Comparison of ENCODE assay signal across 21 cellular contexts in the genomic region with DNA sequence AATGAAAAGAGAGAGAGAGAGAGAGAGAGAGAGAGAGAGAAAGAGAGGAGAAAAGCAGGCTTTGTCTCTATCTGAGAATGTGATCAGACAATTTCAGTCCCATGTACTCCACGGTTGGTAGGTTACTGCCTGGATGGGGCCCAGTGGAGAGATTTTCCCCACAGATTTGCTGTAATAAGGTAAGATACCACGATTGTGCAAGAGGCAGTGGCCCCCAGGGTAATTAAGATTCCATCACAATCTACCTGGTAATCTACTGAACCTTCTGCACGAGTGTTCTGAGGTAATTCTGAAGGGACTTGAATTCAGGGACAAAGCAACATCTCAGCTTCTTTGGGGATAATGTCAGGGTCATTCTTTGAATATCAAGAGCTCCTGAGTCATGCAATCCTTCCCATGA.
"Had no signal": no experiment of that assay in that cellular context is flagged by ENCODE, and none has a peak within 500 bp of the region (broad histone marks: within the 10 kb centered on the region; RNA-seq: fewer than 3 reads in every experiment).

No MANE protein-coding gene starts in this region.

- H3K27me3 ChIP-seq: foreskin keratinocyte, left lung had no signal

- H3K36me3 ChIP-seq: esophagus muscularis mucosa, gastroesophageal sphincter, heart left ventricle, left lung, lower lobe of right lung had no signal

- H3K9me3 ChIP-seq: esophagus muscularis mucosa, gastroesophageal sphincter, heart left ventricle, left lung, lower lobe of right lung, mucosa of descending colon had no signal

- H3K4me3 ChIP-seq: coronary artery, dorsolateral prefrontal cortex, esophagus muscularis mucosa, gastroesophageal sphincter, heart left ventricle, left lung, lower lobe of right lung, mucosa of descending colon had no signal

- H3K27ac ChIP-seq: coronary artery, dorsolateral prefrontal cortex, esophagus muscularis mucosa, foreskin keratinocyte, gastroesophageal sphincter, heart left ventricle, left lung, lower lobe of right lung had no signal

- FAIRE-seq: colon, endothelial cell of umbilical vein, frontal cortex, islet of Langerhans, keratinocyte had no signal

- ATAC-seq: foreskin keratinocyte, gastroesophageal sphincter, heart left ventricle, left cardiac atrium, left lung, left ventricle myocardium superior, lower lobe of right lung, mucosa of descending colon had no signal

- H3K4me1 ChIP-seq: esophagus muscularis mucosa, foreskin keratinocyte, gastroesophageal sphincter, left lung, lower lobe of right lung had no signal

- DNase-seq: dermis blood vessel endothelial cell; dorsolateral prefrontal cortex; effector CD4-positive, alpha-beta T cell; effector memory CD4-positive, alpha-beta T cell; foreskin keratinocyte; heart left ventricle; hippocampal formation; left cardiac atrium; left lung; left ventricle myocardium superior; lower lobe of right lung; mesenchymal stem cell; mucosa of descending colon had no signal
